ENCODE assay signal across 8 cellular contexts in genomic region chr3:64686446-64686908, GRCh38. TPM values are rescaled to one million over a fixed set of nuclear protein-coding genes. Genes with fewer than 3 reads are reported as not detected.
DNase-seq lines count a peak whose midpoint lies in the region; ATAC-seq and TF ChIP-seq lines count a peak whose summit lies in the region.

No MANE protein-coding gene starts in this region.

- H3K4me3 Mint-ChIP-seq in activated CD4-positive, alpha-beta memory T cell treated with anti-CD3 and anti-CD28 coated beads, Interleukin-2, amount 10 ng/mL, durations not matched to agents 7 days and 5 days, result no peak overlapping the region

- peaks cover 45% of the 10 kb centered on the region for H3K27me3 Mint-ChIP-seq in activated CD4-positive, alpha-beta memory T cell treated with anti-CD3 and anti-CD28 coated beads, Interleukin-2, amount 10 ng/mL, durations not matched to agents 7 days and 5 days

- no peaks in the 10 kb centered on the region for H3K9me3 ChIP-seq in thymus (ENCODE audit: control insufficient read depth)

- H3K4me1 Mint-ChIP-seq in activated CD4-positive, alpha-beta memory T cell treated with anti-CD3 and anti-CD28 coated beads, Interleukin-2, amount 10 ng/mL, durations not matched to agents 7 days and 5 days, result no peaks in the 10 kb centered on the region

- TF ChIP-seq CTCF in brain microvascular endothelial cell (IDR thresholded peaks at IDR 0.05; ENCODE audit: low read depth, low read length, missing control alignments), result no peak

- DNase-seq in 8988T, result peak; percentile 13
- DNase-seq in brain microvascular endothelial cell, result peak; percentile 60
- DNase-seq in mesenteric fat pad (ENCODE audit: low spot score), result no peak
- DNase-seq in activated CD4-positive, alpha-beta memory T cell treated with anti-CD3 and anti-CD28 coated beads, Interleukin-2, amount 10 ng/mL, durations not matched to agents 7 days and 5 days, result no peak

- H3K9me3 Mint-ChIP-seq in activated CD4-positive, alpha-beta memory T cell treated with anti-CD3 and anti-CD28 coated beads, Interleukin-2, amount 10 ng/mL, durations not matched to agents 7 days and 5 days, result no peaks in the 10 kb centered on the region

- H3K27me3 ChIP-seq in brain microvascular endothelial cell (replicated peaks) (no peaks in the 10 kb centered on the region), layer of hippocampus (ENCODE audit: control insufficient read depth, insufficient read depth, low read length) (peaks cover 2% of the 10 kb centered on the region), thymus (ENCODE audit: control insufficient read depth, insufficient read depth) (peaks cover 30% of the 10 kb centered on the region)

- WGBS in thymus, result 3% methylated on average over 31 of the region's 31 CpGs

- H3K27ac Mint-ChIP-seq in activated CD4-positive, alpha-beta memory T cell treated with anti-CD3 and anti-CD28 coated beads, Interleukin-2, amount 10 ng/mL, durations not matched to agents 7 days and 5 days, result no peak overlapping the region

- POLR2A ChIA-PET in activated CD4-positive, alpha-beta memory T cell treated with anti-CD3 and anti-CD28 coated beads, Interleukin-2, amount 10 ng/mL, durations not matched to agents 7 days and 5 days (lab: Charles Lee), result no interaction called here

- CTCF ChIA-PET in activated CD4-positive, alpha-beta memory T cell treated with anti-CD3 and anti-CD28 coated beads, Interleukin-2, amount 10 ng/mL, durations not matched to agents 7 days and 5 days (lab: Charles Lee), result no interaction called here

- peaks cover 3% of the 10 kb centered on the region for H3K36me3 Mint-ChIP-seq in activated CD4-positive, alpha-beta memory T cell treated with anti-CD3 and anti-CD28 coated beads, Interleukin-2, amount 10 ng/mL, durations not matched to agents 7 days and 5 days (ENCODE audit: low read depth)

- H3K4me1 ChIP-seq in thymus (ENCODE audit: control insufficient read depth, insufficient read depth, low read length), result no peaks in the 10 kb centered on the region

- H3K27ac ChIP-seq in brain microvascular endothelial cell, result peak overlapping the region; percentile 82
- H3K27ac ChIP-seq in layer of hippocampus (ENCODE audit: low read depth, low read length), result peak overlapping the region; percentile 90
- peak overlapping the region; percentile 9 for H3K27ac ChIP-seq in thymus (ENCODE audit: low read depth)

- in situ Hi-C loops in brain microvascular endothelial cell (cut with HindIII; ENCODE audit: low pct_ligation_motif_present, low sequenced_read_pairs), result no loop called here

- H3K4me3 ChIP-seq in brain microvascular endothelial cell (ENCODE audit: low read depth, low read length), result peak overlapping the region; percentile 72
- H3K4me3 ChIP-seq in thymus (ENCODE audit: low read length), result no peak overlapping the region

- ATAC-seq in HG02759 (IDR thresholded peaks at IDR 0.05; ENCODE audit: unreplicated experiment), result peak; percentile 22
- no peak for ATAC-seq in HG02763 (IDR thresholded peaks at IDR 0.05; ENCODE audit: unreplicated experiment)

- H3K36me3 ChIP-seq in brain microvascular endothelial cell (replicated peaks) (no peaks in the 10 kb centered on the region), thymus (ENCODE audit: control insufficient read depth, insufficient read depth) (no peaks in the 10 kb centered on the region)

RNA-seq across cellular contexts. Expression of gene ADAMTS9, which starts 1.3 kb away (rescaled TPM):
- 8.0 TPM for polyA plus RNA-seq in thymus
- total RNA-seq in mesenteric fat pad, result 273 TPM
- not detected for total RNA-seq in activated CD4-positive, alpha-beta memory T cell treated with anti-CD3 and anti-CD28 coated beads, Interleukin-2, amount 10 ng/mL, durations not matched to agents 7 days and 5 days

Comparison
In these comparisons a context has a peak if more than half of its experiments do, and no peak if none do; other contexts are left out.
1. DNase-seq: peak in 8988T (single experiment) and brain microvascular endothelial cell (single experiment); none in mesenteric fat pad (single experiment) and activated CD4-positive, alpha-beta memory T cell treated with anti-CD3 and anti-CD28 coated beads, Interleukin-2, amount 10 ng/mL, durations not matched to agents 7 days and 5 days (single experiment).
2. H3K27ac ChIP-seq: peak in every context shown above with its lines; median percentile 90 in layer of hippocampus; 82 in brain microvascular endothelial cell; 9 in thymus.
3. RNA of gene ADAMTS9, which starts 1.3 kb away (total RNA-seq): 273 TPM in mesenteric fat pad (single experiment); not detected in activated CD4-positive, alpha-beta memory T cell treated with anti-CD3 and anti-CD28 coated beads, Interleukin-2, amount 10 ng/mL, durations not matched to agents 7 days and 5 days; every median in the first group is over 100 times any median in the second.